19 cellular contexts compared by ENCODE assay signal in genomic region chr5:30194595-30194994, GRCh38.
DNase-seq lines count a peak whose midpoint lies in the region; ATAC-seq, FAIRE-seq and TF ChIP-seq lines count a peak whose summit lies in the region.
"Had no signal": no experiment of that assay in that cellular context is flagged by ENCODE, and none has a peak within 500 bp of the region (broad histone marks: within the 10 kb centered on the region; RNA-seq: fewer than 3 reads in every experiment).

No MANE protein-coding gene starts in this region.

- H3K27ac ChIP-seq in left ventricle myocardium inferior (replicated peaks), result no peak overlapping the region
- H3K27ac ChIP-seq in small intestine (ENCODE audit: low read depth in 1 of 2, low read length in 1 of 2), result no peak overlapping the region
- H3K27ac ChIP-seq: 22Rv1 had no signal

- no peaks in the 10 kb centered on the region for H3K4me1 ChIP-seq in left ventricle myocardium inferior
- no peaks in the 10 kb centered on the region for H3K4me1 ChIP-seq in small intestine (ENCODE audit: control insufficient read depth in 2 of 2, insufficient read depth in 1 of 2, low read depth in 1 of 2, low read length in 1 of 2)

- H3K4me3 ChIP-seq in left ventricle myocardium inferior (no peak overlapping the region), small intestine (ENCODE audit: low read depth in 1 of 2, low read length in 2 of 2) (no peak overlapping the region)
- H3K4me3 ChIP-seq: K562 had no signal

- H3K36me3 ChIP-seq in left ventricle myocardium inferior (no peaks in the 10 kb centered on the region), small intestine (ENCODE audit: control insufficient read depth in 2 of 2, insufficient read depth in 2 of 2, low read length in 2 of 2) (no peaks in the 10 kb centered on the region)

- no peak for FAIRE-seq in small intestine (lab: Jason Lieb, UNC)
- FAIRE-seq: G401.6, K562, RCC 7860 had no signal

- ATAC-seq in HG03175 (IDR thresholded peaks at IDR 0.05; ENCODE audit: unreplicated experiment), result no peak
- ATAC-seq: HCT116, K562 had no signal

- peak; percentile 67 for DNase-seq in NCI-H1092 treated with DMSO at 0.1 percent for 48 hours (lab: John Stamatoyannopoulos, UW)
- DNase-seq in NCI-H1092 (lab: John Stamatoyannopoulos, UW), result no peak
- peak; percentile 70 for DNase-seq in NCI-H2081 treated with DMSO at 0.1 percent for 48 hours (lab: John Stamatoyannopoulos, UW)
- peak; percentile 99 for DNase-seq in NCI-H748 (lab: John Stamatoyannopoulos, UW; ENCODE audit: unreplicated experiment)
- no peak for DNase-seq in left ventricle myocardium inferior
- no peak for DNase-seq in small intestine
- no peak for DNase-seq in dermis blood vessel endothelial cell
- DNase-seq: Calu3; CD4-positive, CD25-positive, alpha-beta regulatory T cell; DND-41; NCI-H1048; NCI-H1694 treated with DMSO at 0.1 percent for 48 hours; Right ventricle myocardium superior had no signal

- intact Hi-C loops in left ventricle myocardium inferior (cut with micrococcal nuclease), result no loop called here

- H3K9me3 ChIP-seq in left ventricle myocardium inferior (replicated peaks), result peaks cover 35% of the 10 kb centered on the region
- H3K9me3 ChIP-seq in small intestine (ENCODE audit: control insufficient read depth, low read depth), result no peaks in the 10 kb centered on the region

- TF ChIP-seq CTCF in left ventricle myocardium inferior (IDR thresholded peaks at IDR 0.05; ENCODE audit: borderline replicate concordance), result no peak

- WGBS in small intestine, 3 donors, result 51 to 66% (median 65%) methylated on average over 5 of the region's 5 CpGs

- H3K27me3 ChIP-seq in left ventricle myocardium inferior (ENCODE audit: low read depth) (no peaks in the 10 kb centered on the region), small intestine (ENCODE audit: control insufficient read depth in 2 of 2, insufficient read depth in 2 of 2, low read length in 2 of 2) (no peaks in the 10 kb centered on the region)

Comparison
In these comparisons a context has a peak if more than half of its experiments do, and no peak if none do; other contexts are left out.
1. DNase-seq: peak in NCI-H1092 treated with DMSO at 0.1 percent for 48 hours (single experiment), NCI-H2081 treated with DMSO at 0.1 percent for 48 hours (single experiment) and NCI-H748 (single experiment); none in NCI-H1092 (single experiment), left ventricle myocardium inferior (single experiment), small intestine (single experiment) and dermis blood vessel endothelial cell (single experiment).